Comparison of ENCODE assay signal across 18 cellular contexts in the genomic region with DNA sequence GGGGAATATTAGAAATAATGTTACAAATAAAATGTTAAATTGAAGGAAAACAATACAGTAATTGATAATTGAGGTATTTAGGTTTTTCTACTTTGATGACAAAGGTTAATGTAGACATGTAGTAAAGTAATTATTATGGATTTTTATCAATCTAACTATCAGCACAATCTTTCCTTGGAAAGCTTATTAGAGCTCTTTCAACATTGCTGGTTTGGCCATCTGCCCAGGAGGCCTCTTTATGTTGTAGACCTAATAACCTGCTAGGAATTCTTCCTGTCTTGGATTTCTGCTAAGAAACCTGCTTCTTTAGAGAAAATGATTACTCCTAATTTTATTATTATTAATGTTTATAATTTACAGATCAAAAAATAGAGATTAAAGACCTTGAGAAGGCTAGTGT.
"Had no signal": no experiment of that assay in that cellular context is flagged by ENCODE, and none has a peak within 500 bp of the region (broad histone marks: within the 10 kb centered on the region; RNA-seq: fewer than 3 reads in every experiment).

No MANE protein-coding gene starts in this region.

- H3K4me3 Mint-ChIP-seq: activated CD8-positive, alpha-beta T cell treated with anti-CD3 and anti-CD28 coated beads for 36 hours; activated naive CD8-positive, alpha-beta T cell treated with anti-CD3 and anti-CD28 coated beads, Interleukin-2, amount 10 ng/mL, durations not matched to agents 7 days and 5 days; memory B cell; nephron progenitor cell; stimulated activated naive B cell treated with anti-CD40 and anti-IgM and Interleukin-4, amounts not matched to agents 10 μg/mL and 1 μg/mL and 100 μg/mL, for 72 hours had no signal

- DNase-seq: activated CD4-positive, alpha-beta T cell treated with anti-CD3 and anti-CD28 coated beads for 4 hours; activated CD8-positive, alpha-beta memory T cell treated with anti-CD3 and anti-CD28 coated beads, Interleukin-2, amount 50 U/mL, for 4 hours; activated CD8-positive, alpha-beta T cell treated with anti-CD3 and anti-CD28 coated beads for 36 hours; activated naive CD8-positive, alpha-beta T cell treated with anti-CD3 and anti-CD28 coated beads, Interleukin-2, amount 10 ng/mL, durations not matched to agents 7 days and 5 days; aorta; caudate nucleus; effector memory CD4-positive, alpha-beta T cell; foreskin melanocyte; heart right ventricle; islet precursor cell; left lung; nephron progenitor cell; right lobe of liver; stimulated activated naive B cell treated with anti-CD40 and anti-IgM and Interleukin-4, amounts not matched to agents 10 μg/mL and 1 μg/mL and 100 μg/mL, for 72 hours; T1000; upper lobe of left lung; WERI-Rb-1 had no signal

- H3K9me3 Mint-ChIP-seq: nephron progenitor cell had no signal

- H3K27me3 Mint-ChIP-seq: activated CD8-positive, alpha-beta T cell treated with anti-CD3 and anti-CD28 coated beads for 36 hours; activated naive CD8-positive, alpha-beta T cell treated with anti-CD3 and anti-CD28 coated beads, Interleukin-2, amount 10 ng/mL, durations not matched to agents 7 days and 5 days; memory B cell; stimulated activated naive B cell treated with anti-CD40 and anti-IgM and Interleukin-4, amounts not matched to agents 10 μg/mL and 1 μg/mL and 100 μg/mL, for 72 hours had no signal

- H3K27ac Mint-ChIP-seq: activated CD8-positive, alpha-beta T cell treated with anti-CD3 and anti-CD28 coated beads for 36 hours; activated naive CD8-positive, alpha-beta T cell treated with anti-CD3 and anti-CD28 coated beads, Interleukin-2, amount 10 ng/mL, durations not matched to agents 7 days and 5 days; memory B cell; nephron progenitor cell; stimulated activated naive B cell treated with anti-CD40 and anti-IgM and Interleukin-4, amounts not matched to agents 10 μg/mL and 1 μg/mL and 100 μg/mL, for 72 hours had no signal

- H3K36me3 Mint-ChIP-seq: activated naive CD8-positive, alpha-beta T cell treated with anti-CD3 and anti-CD28 coated beads, Interleukin-2, amount 10 ng/mL, durations not matched to agents 7 days and 5 days; memory B cell; stimulated activated naive B cell treated with anti-CD40 and anti-IgM and Interleukin-4, amounts not matched to agents 10 μg/mL and 1 μg/mL and 100 μg/mL, for 72 hours had no signal

- H3K4me1 Mint-ChIP-seq: activated naive CD8-positive, alpha-beta T cell treated with anti-CD3 and anti-CD28 coated beads, Interleukin-2, amount 10 ng/mL, durations not matched to agents 7 days and 5 days; memory B cell; nephron progenitor cell; stimulated activated naive B cell treated with anti-CD40 and anti-IgM and Interleukin-4, amounts not matched to agents 10 μg/mL and 1 μg/mL and 100 μg/mL, for 72 hours had no signal
